1 cellular context compared by ENCODE assay signal in the genomic region with DNA sequence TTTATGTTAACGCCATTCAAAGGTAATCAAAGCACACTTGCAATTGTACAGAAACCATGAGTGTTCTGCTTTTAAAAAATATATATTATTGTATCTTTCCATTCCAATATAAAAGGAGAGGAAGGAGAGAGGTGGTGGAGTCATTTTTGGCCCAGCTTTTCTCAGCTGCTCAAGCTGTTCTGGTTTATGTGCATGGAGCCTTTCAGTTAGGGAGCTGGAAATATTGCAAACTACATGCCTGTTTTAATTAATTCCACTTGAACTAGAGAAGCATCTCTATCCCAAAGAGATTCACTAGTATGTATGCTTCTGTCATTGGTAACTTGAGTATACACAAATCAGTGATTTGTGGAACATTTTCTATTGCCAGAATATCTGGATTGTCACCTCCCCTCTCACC.
TF ChIP-seq lines count a peak whose summit lies in the region.

No MANE protein-coding gene starts in this region.

TF ChIP-seq in HepG2, 621 proteins besides CTCF, POLR2A, EP300 and RAD21:
- TF ChIP-seq KLF11 (CRISPR knock-in tag; IDR thresholded peaks at IDR 0.05) (no peak), ZNF234 (CRISPR knock-in tag; conservative IDR thresholded peaks at IDR 0.05) (no peak), ZZZ3 (CRISPR knock-in tag; IDR thresholded peaks at IDR 0.05; ENCODE audit: borderline replicate concordance) (no peak), E2F2 (CRISPR knock-in tag; IDR thresholded peaks at IDR 0.05; ENCODE audit: borderline replicate concordance) (no peak), FOXP1 (IDR thresholded peaks at IDR 0.05) (no peak), FOXP1 (CRISPR knock-in tag; IDR thresholded peaks at IDR 0.05) (no peak), ZNF746 (CRISPR knock-in tag; IDR thresholded peaks at IDR 0.05) (no peak)
